1 cellular context compared by ENCODE assay signal in the genomic region with DNA sequence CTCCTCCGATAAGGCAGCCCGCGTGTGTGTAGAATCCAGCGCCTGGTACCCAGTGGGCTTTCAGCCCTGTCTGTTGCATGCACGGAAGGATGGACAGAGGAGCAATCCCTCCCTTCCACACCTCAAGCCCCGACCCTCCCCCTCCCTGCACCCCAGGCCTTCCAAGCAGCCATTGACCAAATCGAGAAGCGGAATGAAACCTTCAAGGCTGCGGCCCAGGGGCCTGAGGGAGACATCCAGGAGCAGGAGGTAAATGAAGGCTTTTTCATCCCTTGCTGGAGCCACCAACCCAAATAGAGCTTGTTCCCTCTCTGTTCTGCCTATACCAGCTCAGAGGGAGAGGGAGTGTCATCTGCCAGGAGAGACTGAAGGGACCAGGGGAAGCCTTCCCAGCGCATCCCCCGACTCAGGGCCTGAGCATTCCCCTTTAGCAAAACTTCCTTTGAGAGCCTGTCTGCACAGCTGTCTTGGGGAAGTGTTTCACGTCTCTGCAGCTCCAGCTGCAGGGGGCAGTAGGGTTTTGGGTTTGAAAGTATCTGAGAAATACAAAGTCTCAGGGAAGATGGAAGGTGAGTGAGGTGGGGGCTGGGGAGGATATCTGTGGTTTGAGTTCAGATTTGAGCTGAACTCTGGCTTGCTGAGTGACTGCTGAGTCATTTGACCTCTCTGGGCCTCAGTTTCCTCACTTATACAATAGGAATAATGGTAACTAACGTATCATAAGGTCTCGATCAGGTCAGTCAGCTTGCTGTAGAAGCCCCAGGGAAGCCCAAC.
TF ChIP-seq lines count a peak whose summit lies in the region.

No MANE protein-coding gene starts in this region.

TF ChIP-seq in HepG2, 621 proteins besides CTCF, POLR2A, EP300 and RAD21 (continued from another document and continues in another):
- TF ChIP-seq ZNF318 (CRISPR knock-in tag; IDR thresholded peaks at IDR 0.05) (no peak), ZNF33B (CRISPR knock-in tag; IDR thresholded peaks at IDR 0.05) (no peak), ZNF878 (CRISPR knock-in tag; IDR thresholded peaks at IDR 0.05) (no peak), ZFP62 (CRISPR knock-in tag; IDR thresholded peaks at IDR 0.05) (no peak), ZNF879 (CRISPR knock-in tag; IDR thresholded peaks at IDR 0.05) (no peak), ZNF704 (CRISPR knock-in tag; IDR thresholded peaks at IDR 0.05; ENCODE audit: borderline replicate concordance) (no peak), ZNF430 (CRISPR knock-in tag; IDR thresholded peaks at IDR 0.05) (no peak), CHD4 (IDR thresholded peaks at IDR 0.05; ENCODE audit: borderline replicate concordance, low read length) (no peak), RELA (CRISPR knock-in tag; IDR thresholded peaks at IDR 0.05) (no peak), STAG1 (CRISPR knock-in tag; IDR thresholded peaks at IDR 0.05) (peak; percentile 97), PHF21A (CRISPR knock-in tag; IDR thresholded peaks at IDR 0.05) (0 out of 2 replicates have a peak, but pooled peaks have one; percentile 21), DNMT3B (CRISPR knock-in tag; conservative IDR thresholded peaks at IDR 0.05) (no peak), JUN (CRISPR knock-in tag; IDR thresholded peaks at IDR 0.05) (no peak), HNF4G (IDR thresholded peaks at IDR 0.05; ENCODE audit: borderline replicate concordance, low read depth, low read length) (no peak), HNF4G (CRISPR knock-in tag; IDR thresholded peaks at IDR 0.05; ENCODE audit: borderline replicate concordance, low read depth) (no peak), NFE2L2 (IDR thresholded peaks at IDR 0.05; ENCODE audit: low read length) (no peak), ZSCAN20 (CRISPR knock-in tag; IDR thresholded peaks at IDR 0.05; ENCODE audit: borderline replicate concordance) (no peak), SMC3 (IDR thresholded peaks at IDR 0.05; ENCODE audit: low read length) (peak; percentile 80; the same call in 1 of the 2 replicates), MYC (CRISPR knock-in tag; IDR thresholded peaks at IDR 0.05; ENCODE audit: borderline replicate concordance) (no peak), KDM5B (CRISPR knock-in tag; IDR thresholded peaks at IDR 0.05; ENCODE audit: borderline replicate concordance) (0 out of 2 replicates have a peak, but pooled peaks have one; percentile 23), RARA (CRISPR knock-in tag; IDR thresholded peaks at IDR 0.05) (no peak), ZBTB4 (CRISPR knock-in tag; IDR thresholded peaks at IDR 0.05; ENCODE audit: borderline replicate concordance) (no peak), NR2C2 (CRISPR knock-in tag; IDR thresholded peaks at IDR 0.05; ENCODE audit: borderline replicate concordance) (no peak), SALL1 (CRISPR knock-in tag; IDR thresholded peaks at IDR 0.05) (0 out of 2 replicates have a peak, but pooled peaks have one; percentile 10), SOX6 (IDR thresholded peaks at IDR 0.05) (no peak), SOX6 (CRISPR knock-in tag; IDR thresholded peaks at IDR 0.05) (peak; percentile 23; the same call in 1 of the 2 replicates), FOXA3 (CRISPR knock-in tag; IDR thresholded peaks at IDR 0.05) (no peak), ZNF24 (IDR thresholded peaks at IDR 0.05) (no peak), WIZ (CRISPR knock-in tag; IDR thresholded peaks at IDR 0.05) (no peak), GATAD2A (CRISPR knock-in tag; IDR thresholded peaks at IDR 0.05) (0 out of 2 replicates have a peak, but pooled peaks have one; percentile 15), KLF12 (CRISPR knock-in tag; IDR thresholded peaks at IDR 0.05; ENCODE audit: borderline replicate concordance) (no peak), HNRNPL (IDR thresholded peaks at IDR 0.05; ENCODE audit: low read depth, low read length) (no peak), ZMYM2 (CRISPR knock-in tag; IDR thresholded peaks at IDR 0.05) (no peak), UBTF (CRISPR knock-in tag; IDR thresholded peaks at IDR 0.05) (no peak)
- TF ChIP-seq, protein P1, sequence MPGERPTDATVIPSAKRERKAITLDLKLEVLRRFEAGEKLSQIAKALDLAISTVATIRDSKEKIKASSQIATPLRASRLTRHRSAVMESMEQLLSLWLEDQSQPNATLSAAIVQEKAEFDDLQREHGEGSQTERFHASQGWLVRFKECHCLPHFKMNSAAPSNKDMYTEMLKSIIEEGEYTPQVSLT (CRISPR knock-in tag; IDR thresholded peaks at IDR 0.05; ENCODE audit: borderline replicate concordance, low read depth): no peak
- TF ChIP-seq, protein P2, sequence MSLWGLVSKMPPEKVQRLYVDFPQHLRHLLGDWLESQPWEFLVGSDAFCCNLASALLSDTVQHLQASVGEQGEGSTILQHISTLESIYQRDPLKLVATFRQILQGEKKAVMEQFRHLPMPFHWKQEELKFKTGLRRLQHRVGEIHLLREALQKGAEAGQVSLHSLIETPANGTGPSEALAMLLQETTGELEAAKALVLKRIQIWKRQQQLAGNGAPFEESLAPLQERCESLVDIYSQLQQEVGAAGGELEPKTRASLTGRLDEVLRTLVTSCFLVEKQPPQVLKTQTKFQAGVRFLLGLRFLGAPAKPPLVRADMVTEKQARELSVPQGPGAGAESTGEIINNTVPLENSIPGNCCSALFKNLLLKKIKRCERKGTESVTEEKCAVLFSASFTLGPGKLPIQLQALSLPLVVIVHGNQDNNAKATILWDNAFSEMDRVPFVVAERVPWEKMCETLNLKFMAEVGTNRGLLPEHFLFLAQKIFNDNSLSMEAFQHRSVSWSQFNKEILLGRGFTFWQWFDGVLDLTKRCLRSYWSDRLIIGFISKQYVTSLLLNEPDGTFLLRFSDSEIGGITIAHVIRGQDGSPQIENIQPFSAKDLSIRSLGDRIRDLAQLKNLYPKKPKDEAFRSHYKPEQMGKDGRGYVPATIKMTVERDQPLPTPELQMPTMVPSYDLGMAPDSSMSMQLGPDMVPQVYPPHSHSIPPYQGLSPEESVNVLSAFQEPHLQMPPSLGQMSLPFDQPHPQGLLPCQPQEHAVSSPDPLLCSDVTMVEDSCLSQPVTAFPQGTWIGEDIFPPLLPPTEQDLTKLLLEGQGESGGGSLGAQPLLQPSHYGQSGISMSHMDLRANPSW (CRISPR knock-in tag; IDR thresholded peaks at IDR 0.05; ENCODE audit: borderline replicate concordance): no peak
